In the genomic region with DNA sequence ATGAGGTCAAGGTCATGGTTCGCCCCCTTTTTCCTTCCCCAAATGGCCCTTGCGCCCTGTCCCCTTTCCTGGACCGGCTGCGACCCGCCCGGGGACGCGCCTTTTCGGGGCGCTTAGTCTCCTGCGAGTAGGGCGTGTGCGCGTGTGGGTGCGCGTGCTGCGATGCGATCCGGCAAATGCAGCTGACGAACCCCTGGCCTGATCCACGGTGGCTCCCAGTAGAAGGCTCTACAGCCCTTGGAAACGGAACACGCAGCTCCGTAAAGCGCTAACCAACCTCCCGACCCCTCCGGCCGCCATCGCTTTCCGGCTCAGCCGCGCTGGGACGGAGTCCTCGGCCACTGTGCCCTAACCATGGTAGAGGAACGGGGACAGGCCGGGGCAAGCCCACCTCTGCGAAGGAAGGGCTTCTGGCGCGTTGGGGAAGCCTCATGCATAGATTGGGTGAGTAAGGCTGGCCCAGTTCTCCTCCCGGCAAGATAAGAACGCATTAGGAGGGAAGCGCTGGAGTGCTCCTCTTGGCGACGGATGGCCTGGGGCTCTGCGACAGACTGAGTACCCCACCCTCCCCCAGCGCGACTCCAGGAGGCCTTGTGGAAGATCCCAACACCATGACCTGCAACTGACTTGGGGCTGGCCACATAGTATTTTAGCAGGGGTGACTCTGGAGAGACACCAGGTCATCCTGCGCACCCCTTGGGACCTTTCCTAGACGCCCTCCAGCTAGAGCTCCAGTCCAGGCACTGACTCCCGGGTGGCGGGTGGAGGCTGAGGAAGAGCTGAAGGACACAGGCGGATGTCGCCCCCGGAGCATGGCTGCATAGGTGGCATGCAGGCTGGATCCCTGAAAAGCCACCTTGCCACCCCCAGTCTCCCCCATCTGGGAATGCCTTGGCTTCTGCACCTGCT, we compare ENCODE assay signal across 7 cellular contexts.
A peak's percentile ranks its signal among the peaks of the same experiment; 100 is the strongest.
DNase-seq lines count a peak whose midpoint lies in the region; ATAC-seq and TF ChIP-seq lines count a peak whose summit lies in the region.

No MANE protein-coding gene starts in this region.

- H3K27ac Mint-ChIP-seq in activated naive CD4-positive, alpha-beta T cell treated with anti-CD3 and anti-CD28 coated beads, Interleukin-2, amount 10 ng/mL, durations not matched to agents 7 days and 5 days = no peak overlapping the region
- peak overlapping the region; percentile 36 for H3K27ac Mint-ChIP-seq in stimulated activated memory B cell treated with anti-CD40 and anti-IgM and Interleukin-4, amounts not matched to agents 10 μg/mL and 1 μg/mL and 100 μg/mL, for 72 hours

- H3K4me1 Mint-ChIP-seq in activated naive CD4-positive, alpha-beta T cell treated with anti-CD3 and anti-CD28 coated beads, Interleukin-2, amount 10 ng/mL, durations not matched to agents 7 days and 5 days = peaks cover 14% of the 10 kb centered on the region
- peaks cover 13% of the 10 kb centered on the region for H3K4me1 Mint-ChIP-seq in stimulated activated memory B cell treated with anti-CD40 and anti-IgM and Interleukin-4, amounts not matched to agents 10 μg/mL and 1 μg/mL and 100 μg/mL, for 72 hours

- H3K4me3 ChIP-seq in HL-60 (replicated peaks; ENCODE audit: insufficient read depth, low read length) (peak overlapping the region; percentile 77), iPS-15b (ENCODE audit: low read depth, low read length) (peak overlapping the region; percentile 92)

- no peak overlapping the region for H3K27ac ChIP-seq in HL-60 (replicated peaks)

- CTCF ChIA-PET in activated naive CD4-positive, alpha-beta T cell treated with anti-CD3 and anti-CD28 coated beads, Interleukin-2, amount 10 ng/mL, durations not matched to agents 7 days and 5 days (lab: Charles Lee) = interaction anchor here (0.9 to 1.2 kb wide), 2 partner anchors 9 to 13 kb away, joined by 3 to 4 read pairs; no protein-coding TSS in a partner anchor

- H3K27me3 Mint-ChIP-seq in activated naive CD4-positive, alpha-beta T cell treated with anti-CD3 and anti-CD28 coated beads, Interleukin-2, amount 10 ng/mL, durations not matched to agents 7 days and 5 days = peaks cover 94% of the 10 kb centered on the region
- H3K27me3 Mint-ChIP-seq in stimulated activated memory B cell treated with anti-CD40 and anti-IgM and Interleukin-4, amounts not matched to agents 10 μg/mL and 1 μg/mL and 100 μg/mL, for 72 hours = peaks cover 78% of the 10 kb centered on the region

- no peaks in the 10 kb centered on the region for H3K36me3 Mint-ChIP-seq in activated naive CD4-positive, alpha-beta T cell treated with anti-CD3 and anti-CD28 coated beads, Interleukin-2, amount 10 ng/mL, durations not matched to agents 7 days and 5 days
- no peaks in the 10 kb centered on the region for H3K36me3 Mint-ChIP-seq in stimulated activated memory B cell treated with anti-CD40 and anti-IgM and Interleukin-4, amounts not matched to agents 10 μg/mL and 1 μg/mL and 100 μg/mL, for 72 hours

- peaks cover 2% of the 10 kb centered on the region for H3K4me1 ChIP-seq in iPS-15b (ENCODE audit: control insufficient read depth, insufficient read depth, low read length)

- H3K9me3 ChIP-seq in iPS-15b (ENCODE audit: control insufficient read depth, insufficient read depth, low read length) = no peaks in the 10 kb centered on the region

- no peaks in the 10 kb centered on the region for H3K9me3 Mint-ChIP-seq in activated naive CD4-positive, alpha-beta T cell treated with anti-CD3 and anti-CD28 coated beads, Interleukin-2, amount 10 ng/mL, durations not matched to agents 7 days and 5 days
- no peaks in the 10 kb centered on the region for H3K9me3 Mint-ChIP-seq in stimulated activated memory B cell treated with anti-CD40 and anti-IgM and Interleukin-4, amounts not matched to agents 10 μg/mL and 1 μg/mL and 100 μg/mL, for 72 hours

- peak overlapping the region; percentile 65 for H3K9ac ChIP-seq in iPS-15b (ENCODE audit: low read depth, low read length)

- TF ChIP-seq CTCF in HL-60 (IDR thresholded peaks at IDR 0.05; ENCODE audit: insufficient read depth, low read length) = no peak

- no peak for ATAC-seq in stimulated activated memory B cell treated with anti-CD40 and anti-IgM and Interleukin-4, amounts not matched to agents 10 μg/mL and 1 μg/mL and 100 μg/mL, for 72 hours
- ATAC-seq in GM21367 (IDR thresholded peaks at IDR 0.05; ENCODE audit: unreplicated experiment) (no peak), HG03442 (IDR thresholded peaks at IDR 0.05; ENCODE audit: unreplicated experiment) (no peak)

- H3K36me3 ChIP-seq in iPS-15b (ENCODE audit: control insufficient read depth, insufficient read depth, low read length) = peaks cover 2% of the 10 kb centered on the region

- DNase-seq in HL-60 (ENCODE audit: low read depth in 1 of 2, low spot score in 1 of 2) = no peak
- peak; percentile 35 for DNase-seq in activated naive CD4-positive, alpha-beta T cell treated with anti-CD3 and anti-CD28 coated beads, Interleukin-2, amount 10 ng/mL, durations not matched to agents 7 days and 5 days
- no peak for DNase-seq in HK-2 (ENCODE audit: unreplicated experiment)

- H3K4me3 Mint-ChIP-seq in activated naive CD4-positive, alpha-beta T cell treated with anti-CD3 and anti-CD28 coated beads, Interleukin-2, amount 10 ng/mL, durations not matched to agents 7 days and 5 days = peak overlapping the region; percentile 89
- H3K4me3 Mint-ChIP-seq in stimulated activated memory B cell treated with anti-CD40 and anti-IgM and Interleukin-4, amounts not matched to agents 10 μg/mL and 1 μg/mL and 100 μg/mL, for 72 hours = peak overlapping the region; percentile 84

- peaks cover 55% of the 10 kb centered on the region for H3K27me3 ChIP-seq in HL-60 (ENCODE audit: insufficient read depth, poor library complexity, severe bottlenecking)
- peaks cover 36% of the 10 kb centered on the region for H3K27me3 ChIP-seq in iPS-15b (ENCODE audit: control insufficient read depth, insufficient read depth, low read length)
